Comparison of ENCODE assay signal across 18 cellular contexts in the genomic region with DNA sequence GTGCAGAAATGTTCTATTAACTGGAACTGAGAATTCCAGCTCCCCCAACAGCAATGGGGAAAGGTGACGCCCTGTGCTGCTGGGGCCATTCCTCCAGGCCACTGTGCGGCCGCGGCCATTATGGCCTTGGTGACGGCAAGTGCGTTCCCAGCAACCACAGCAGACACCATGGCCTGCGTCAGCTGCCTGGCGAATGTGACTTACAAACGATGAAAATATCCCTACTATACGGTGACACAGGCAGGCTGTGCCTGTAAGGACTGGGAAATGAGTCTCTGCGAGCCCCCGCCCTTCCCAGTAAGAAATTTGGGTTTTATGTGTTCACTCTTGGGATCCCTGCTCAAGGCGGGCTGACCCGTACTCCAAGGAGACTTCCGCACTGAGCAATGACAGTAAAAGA. TPM values are rescaled to one million over a fixed set of nuclear protein-coding genes. Genes with fewer than 3 reads are reported as not detected.
"Had no signal": no experiment of that assay in that cellular context is flagged by ENCODE, and none has a peak within 500 bp of the region (broad histone marks: within the 10 kb centered on the region; RNA-seq: fewer than 3 reads in every experiment).

No MANE protein-coding gene starts in this region.

- H3K27ac Mint-ChIP-seq: activated naive CD8-positive, alpha-beta T cell treated with anti-CD3 and anti-CD28 coated beads, Interleukin-2, amount 10 ng/mL, durations not matched to agents 7 days and 5 days; naive thymus-derived CD4-positive, alpha-beta T cell; T-cell had no signal

- H3K9me3 ChIP-seq: breast epithelium had no signal

- H3K27ac ChIP-seq: breast epithelium, SK-N-MC, WERI-Rb-1 had no signal

- H3K27me3 ChIP-seq: breast epithelium, dorsolateral prefrontal cortex had no signal

- FAIRE-seq: endometrium, keratinocyte had no signal

- DNase-seq: activated CD4-positive, alpha-beta T cell treated with anti-CD3 and anti-CD28 coated beads for 48 hours; activated naive CD8-positive, alpha-beta T cell treated with anti-CD3 and anti-CD28 coated beads, Interleukin-2, amount 10 ng/mL, durations not matched to agents 7 days and 5 days; activated T-cell treated with anti-CD3 and anti-CD28 coated beads for 4 hours; occipital lobe; stimulated activated CD4-positive, alpha-beta T cell treated with anti-CD3 and anti-CD28 coated beads, Interleukin-2, amount 100 ng/mL, for 48 hours; stimulated activated naive CD4-positive, alpha-beta T cell treated with Interleukin-2 at 50 U/mL for 16 hours had no signal

- H3K4me3 Mint-ChIP-seq: activated naive CD8-positive, alpha-beta T cell treated with anti-CD3 and anti-CD28 coated beads, Interleukin-2, amount 10 ng/mL, durations not matched to agents 7 days and 5 days; naive thymus-derived CD4-positive, alpha-beta T cell; T-cell had no signal

- H3K9me3 Mint-ChIP-seq: activated naive CD8-positive, alpha-beta T cell treated with anti-CD3 and anti-CD28 coated beads, Interleukin-2, amount 10 ng/mL, durations not matched to agents 7 days and 5 days; T-cell had no signal

- H3K27me3 Mint-ChIP-seq: activated naive CD8-positive, alpha-beta T cell treated with anti-CD3 and anti-CD28 coated beads, Interleukin-2, amount 10 ng/mL, durations not matched to agents 7 days and 5 days; naive thymus-derived CD4-positive, alpha-beta T cell; T-cell had no signal

- ATAC-seq: naive thymus-derived CD4-positive, alpha-beta T cell; T-cell had no signal

- H3K4me3 ChIP-seq: breast epithelium, dorsolateral prefrontal cortex, SK-N-MC had no signal

RNA-seq across cellular contexts. Expression of a gene that starts 29.4 kb away (rescaled TPM):
- total RNA-seq: aorta, chondrocyte, esophagus mucosa, occipital lobe, ureter had no signal
- polyA plus RNA-seq: aorta, keratinocyte had no signal
